11 cellular contexts compared by ENCODE assay signal in genomic region chr7:73685311-73685710, GRCh38. TPM values are rescaled to one million over a fixed set of nuclear protein-coding genes. Genes with fewer than 3 reads are reported as not detected.
DNase-seq lines count a peak whose midpoint lies in the region; ATAC-seq and TF ChIP-seq lines count a peak whose summit lies in the region.
"Had no signal": no experiment of that assay in that cellular context is flagged by ENCODE, and none has a peak within 500 bp of the region (broad histone marks: within the 10 kb centered on the region; RNA-seq: fewer than 3 reads in every experiment).

No MANE protein-coding gene starts in this region.

- peak overlapping the region; percentile 93 for H3K4me2 ChIP-seq in PC-3 (ENCODE audit: low read length)

- no peaks in the 10 kb centered on the region for H3F3A ChIP-seq in PC-3 (ENCODE audit: low read length, unreplicated experiment)

- intact Hi-C loops in PC-3 (cut with micrococcal nuclease), result no loop called here

- no peaks in the 10 kb centered on the region for H3K27me3 Mint-ChIP-seq in T-helper 1 cell treated with Interleukin-12 subunit alpha and Interleukin-12 subunit beta and Interleukin-4 antibody, amounts not matched to agents 30 μg/mL and 1 μg/mL, for 36 hours (ENCODE audit: low read depth)
- no peaks in the 10 kb centered on the region for H3K27me3 Mint-ChIP-seq in memory B cell

- H4K20me1 ChIP-seq in PC-3 (ENCODE audit: low read length), result peaks cover 14% of the 10 kb centered on the region

- peaks cover 26% of the 10 kb centered on the region for H3K36me3 ChIP-seq in PC-3 (ENCODE audit: low read depth, low read length)

- TSS peak; percentile 11 for BruUV-seq in PC-3 (replicated peaks; lab: Mats Ljungman, UMichigan)

- H3K4me1 Mint-ChIP-seq in T-helper 1 cell treated with Interleukin-12 subunit alpha and Interleukin-12 subunit beta and Interleukin-4 antibody, amounts not matched to agents 30 μg/mL and 1 μg/mL, for 36 hours (ENCODE audit: low read depth), result peaks cover 30% of the 10 kb centered on the region
- peaks cover 25% of the 10 kb centered on the region for H3K4me1 Mint-ChIP-seq in memory B cell

- H3K27me3 ChIP-seq in PC-3 (ENCODE audit: low read length), result no peaks in the 10 kb centered on the region
- H3K27me3 ChIP-seq: gastroesophageal sphincter had no signal

- no peak overlapping the region for H3K9ac ChIP-seq in PC-3 (ENCODE audit: low read length)

- no peaks in the 10 kb centered on the region for H3K9me3 ChIP-seq in PC-3 (ENCODE audit: low read length)
- H3K9me3 ChIP-seq: gastroesophageal sphincter had no signal

- DNase-seq in T-helper 1 cell (no peak), PC-3 (no peak), memory B cell (ENCODE audit: low spot score in 2 of 2) (no peak), NOMO-1 (lab: John Stamatoyannopoulos, UW; ENCODE audit: unreplicated experiment in 2 of 2) (no peak)
- DNase-seq: Kasumi-1, NCI-H2029, SHP77 treated with DMSO at 0.1 percent for 48 hours had no signal

- no peaks in the 10 kb centered on the region for H3K9me3 Mint-ChIP-seq in T-helper 1 cell treated with Interleukin-12 subunit alpha and Interleukin-12 subunit beta and Interleukin-4 antibody, amounts not matched to agents 30 μg/mL and 1 μg/mL, for 36 hours
- no peaks in the 10 kb centered on the region for H3K9me3 Mint-ChIP-seq in memory B cell

- POLR2A ChIA-PET in PC-3 (lab: Charles Lee; ENCODE audit: unreplicated experiment), result no interaction called here

- no peak overlapping the region for H3K27ac ChIP-seq in PC-3 (ENCODE audit: low read length)
- H3K27ac ChIP-seq: 22Rv1, gastroesophageal sphincter had no signal

- H2AFZ ChIP-seq in PC-3 (ENCODE audit: low read length), result no peak overlapping the region

- H3K4me3 Mint-ChIP-seq in T-helper 1 cell treated with Interleukin-12 subunit alpha and Interleukin-12 subunit beta and Interleukin-4 antibody, amounts not matched to agents 30 μg/mL and 1 μg/mL, for 36 hours, result peak overlapping the region; percentile 40
- H3K4me3 Mint-ChIP-seq in memory B cell, result peak overlapping the region; percentile 24

- H3K36me3 Mint-ChIP-seq in T-helper 1 cell treated with Interleukin-12 subunit alpha and Interleukin-12 subunit beta and Interleukin-4 antibody, amounts not matched to agents 30 μg/mL and 1 μg/mL, for 36 hours (ENCODE audit: low read depth), result peaks cover 26% of the 10 kb centered on the region
- H3K36me3 Mint-ChIP-seq in memory B cell, result peaks cover 19% of the 10 kb centered on the region

- ATAC-seq in PC-3 (no peak), memory B cell (ENCODE audit: low read depth) (no peak), HG02763 (IDR thresholded peaks at IDR 0.05; ENCODE audit: unreplicated experiment) (no peak)
- ATAC-seq: gastroesophageal sphincter had no signal

- H3K27ac Mint-ChIP-seq in T-helper 1 cell treated with Interleukin-12 subunit alpha and Interleukin-12 subunit beta and Interleukin-4 antibody, amounts not matched to agents 30 μg/mL and 1 μg/mL, for 36 hours, result no peak overlapping the region
- H3K27ac Mint-ChIP-seq in memory B cell, result no peak overlapping the region

- H3K4me3 ChIP-seq in PC-3 (ENCODE audit: low read length), result no peak overlapping the region; the same call in 1 of the 2 replicates
- H3K4me3 ChIP-seq: gastroesophageal sphincter had no signal

- CTCF ChIA-PET in PC-3 (lab: Charles Lee), result no interaction called here

- no peaks in the 10 kb centered on the region for H3K9me2 ChIP-seq in PC-3 (replicated peaks; ENCODE audit: low read length)

- H3K4me1 ChIP-seq in PC-3 (ENCODE audit: insufficient read depth, low read length), result peaks cover 12% of the 10 kb centered on the region

- peaks cover 88% of the 10 kb centered on the region for H3K79me2 ChIP-seq in PC-3 (ENCODE audit: low read length)

- no peak for TF ChIP-seq CTCF in PC-3 (conservative IDR thresholded peaks at IDR 0.05; ENCODE audit: low read depth, low read length)

RNA-seq across cellular contexts. Expression of gene BUD23, which starts 1.9 kb away (rescaled TPM):
- 124 and 138 TPM in 2 replicates for total RNA-seq in PC-3 (2014; rRNA removed)

RNA-seq across cellular contexts. Expression of gene DNAJC30, which starts 2.1 kb away (rescaled TPM):
- 2.9 and 4.8 TPM in 2 replicates for total RNA-seq in PC-3 (2014; rRNA removed)

RNA-seq across cellular contexts. Expression of gene VPS37D, which starts 17.7 kb away (rescaled TPM):
- 6.3 and 7.7 TPM in 2 replicates for total RNA-seq in PC-3 (2014; rRNA removed)

RNA-seq across cellular contexts. Expression of gene STX1A, which starts 34.2 kb away (rescaled TPM):
- 145 and 163 TPM in 2 replicates for total RNA-seq in PC-3 (2014; rRNA removed)

RNA-seq across cellular contexts. Expression of gene ABHD11, which starts 53.3 kb away (rescaled TPM):
- 38.6 and 41.4 TPM in 2 replicates for total RNA-seq in PC-3 (2014; rRNA removed)
